In the genomic region with DNA sequence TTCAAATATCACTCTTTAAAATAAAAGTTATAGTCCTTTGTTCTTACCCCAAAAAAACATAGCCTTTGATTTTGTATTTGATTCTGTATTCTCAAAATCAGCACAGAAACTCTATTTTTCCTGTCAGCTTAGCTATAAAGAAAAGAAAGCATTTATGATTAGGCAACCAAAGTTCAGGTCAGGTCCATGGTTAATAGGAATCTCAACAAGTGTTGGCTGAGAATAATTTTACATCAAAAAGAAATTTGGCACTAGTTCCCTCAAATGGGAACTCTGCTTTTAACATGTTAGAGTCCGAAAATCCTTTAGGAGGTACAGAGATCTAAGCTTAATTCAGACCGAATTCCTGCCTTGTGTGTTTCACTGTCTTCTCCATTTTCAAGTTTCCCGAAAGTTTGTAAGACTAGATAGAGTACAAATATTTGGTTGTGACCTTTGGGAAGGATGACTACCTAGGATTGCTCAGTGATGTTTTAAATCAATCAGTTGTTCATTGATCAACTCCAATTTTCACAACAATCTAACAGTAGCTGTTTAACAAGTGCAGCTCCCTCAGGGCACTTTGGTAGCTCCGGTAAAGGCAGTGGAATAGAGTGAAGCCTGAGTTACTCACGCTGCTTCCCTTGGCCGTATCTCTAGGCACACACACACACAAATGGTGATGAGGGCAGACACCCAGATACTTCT, we compare ENCODE assay signal across 17 cellular contexts. TPM values are rescaled to one million over a fixed set of nuclear protein-coding genes. Genes with fewer than 3 reads are reported as not detected.
A peak's percentile ranks its signal among the peaks of the same experiment; 100 is the strongest.
DNase-seq lines count a peak whose midpoint lies in the region; ATAC-seq lines count a peak whose summit lies in the region.
"Had no signal": no experiment of that assay in that cellular context is flagged by ENCODE, and none has a peak within 500 bp of the region (broad histone marks: within the 10 kb centered on the region; RNA-seq: fewer than 3 reads in every experiment).

No MANE protein-coding gene starts in this region.

- peak overlapping the region; percentile 3 for H3K27ac ChIP-seq in HUES48 (ENCODE audit: low read depth, low read length)
- H3K27ac ChIP-seq: A549, C4-2B had no signal

- no peak overlapping the region for H3K9ac ChIP-seq in HUES48 (ENCODE audit: low read depth, low read length)

- no peak overlapping the region for H3K4me3 ChIP-seq in HUES48 (ENCODE audit: low read depth, low read length)
- H3K4me3 ChIP-seq: A549, HAP-1 had no signal

- ATAC-seq in left lobe of liver (peak; percentile 63), GM21528 (IDR thresholded peaks at IDR 0.05; ENCODE audit: low FRiP score, unreplicated experiment) (no peak)
- ATAC-seq: A549 had no signal

- DNase-seq in NCI-H69 (lab: John Stamatoyannopoulos, UW) (peak; percentile 68), left lobe of liver (ENCODE audit: low spot score) (no peak), NCI-H2029 treated with DMSO at 0.1 percent for 48 hours (lab: John Stamatoyannopoulos, UW) (no peak), NCI-H510A (lab: John Stamatoyannopoulos, UW) (no peak)
- DNase-seq in stimulated activated CD4-positive, alpha-beta T cell treated with anti-CD3 and anti-CD28 coated beads, Interleukin-4, amount 100 ng/mL, for 4 hours: no peak
- DNase-seq: BE2C; CD4-positive, alpha-beta memory T cell; DMS79; EL; GDM1; GOT3 had no signal

- no peaks in the 10 kb centered on the region for H3K27me3 ChIP-seq in HUES48 (ENCODE audit: control insufficient read depth, insufficient read depth, low read length)

- no peaks in the 10 kb centered on the region for H3K9me3 ChIP-seq in HUES48 (ENCODE audit: control insufficient read depth, insufficient read depth, low read length)
- H3K9me3 ChIP-seq: A549, BE2C, HAP-1 had no signal

- H3K4me1 ChIP-seq in HUES48 (ENCODE audit: control insufficient read depth, insufficient read depth, low read length): peaks cover 64% of the 10 kb centered on the region
- H3K4me1 ChIP-seq: BE2C had no signal

- H3K36me3 ChIP-seq in HUES48 (ENCODE audit: control insufficient read depth, insufficient read depth, low read length): no peaks in the 10 kb centered on the region
- H3K36me3 ChIP-seq: BE2C, HAP-1 had no signal

RNA-seq across cellular contexts. Expression of gene ENO4, which starts 8.8 kb away (rescaled TPM):
- total RNA-seq in left lobe of liver: not detected
- total RNA-seq: CD4-positive, alpha-beta memory T cell; HT-29 had no signal
